ENCODE assay signal across 8 cellular contexts in the genomic region with DNA sequence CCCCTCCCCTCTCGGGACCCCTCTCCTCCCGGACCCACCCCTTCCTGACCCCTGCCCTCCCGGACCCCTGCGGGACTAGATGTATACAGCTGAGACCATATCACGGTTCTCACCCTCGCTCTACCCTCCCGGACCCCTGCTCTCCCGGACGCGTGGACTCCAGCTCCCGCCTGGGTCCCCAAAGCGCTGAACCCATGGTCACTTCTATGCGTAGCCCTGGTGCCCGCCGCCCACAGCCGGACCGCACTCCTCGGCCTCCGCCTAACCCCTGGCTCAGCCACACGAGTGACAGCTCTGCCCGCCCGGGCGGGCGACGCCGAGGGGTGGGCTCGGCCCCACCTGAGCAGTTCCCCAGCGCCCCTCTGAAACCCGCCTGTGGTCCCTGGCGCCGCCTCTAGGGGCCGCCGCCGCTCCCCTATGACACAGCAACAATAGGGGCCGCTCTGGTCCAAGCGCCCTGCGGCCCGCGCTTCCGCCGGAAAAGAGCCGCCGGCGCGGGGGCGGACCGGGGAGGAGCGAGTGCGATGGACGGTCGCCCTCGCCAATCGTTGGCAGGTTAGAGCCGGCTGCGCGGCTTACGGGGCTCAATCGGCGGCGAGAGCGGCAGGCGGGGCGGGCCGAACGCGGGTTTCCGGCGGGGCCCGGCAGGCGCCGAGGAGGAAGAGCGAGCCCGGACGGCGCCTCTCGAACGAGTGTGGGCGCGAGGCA. TPM values are rescaled to one million over a fixed set of nuclear protein-coding genes. Genes with fewer than 3 reads are reported as not detected.
DNase-seq lines count a peak whose midpoint lies in the region; ATAC-seq and TF ChIP-seq lines count a peak whose summit lies in the region.

A gene with protein sequence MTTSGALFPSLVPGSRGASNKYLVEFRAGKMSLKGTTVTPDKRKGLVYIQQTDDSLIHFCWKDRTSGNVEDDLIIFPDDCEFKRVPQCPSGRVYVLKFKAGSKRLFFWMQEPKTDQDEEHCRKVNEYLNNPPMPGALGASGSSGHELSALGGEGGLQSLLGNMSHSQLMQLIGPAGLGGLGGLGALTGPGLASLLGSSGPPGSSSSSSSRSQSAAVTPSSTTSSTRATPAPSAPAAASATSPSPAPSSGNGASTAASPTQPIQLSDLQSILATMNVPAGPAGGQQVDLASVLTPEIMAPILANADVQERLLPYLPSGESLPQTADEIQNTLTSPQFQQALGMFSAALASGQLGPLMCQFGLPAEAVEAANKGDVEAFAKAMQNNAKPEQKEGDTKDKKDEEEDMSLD (plus strand): TSS at position 657 of the 708 bp plus-strand sequence. CDS start 572 bp downstream, outside the sequence.

- H3K4me1 ChIP-seq in left lung = peaks cover 16 to 33% of the 10 kb centered on the region in 2 donors

- ATAC-seq in GM19328 (IDR thresholded peaks at IDR 0.05; ENCODE audit: unreplicated experiment) (peak; percentile 84), HG03520 (IDR thresholded peaks at IDR 0.05; ENCODE audit: unreplicated experiment) (peak; percentile 83), left lung (peak; percentile 91)

- H3K27ac ChIP-seq in C4-2B (peak within 1 kb of the TSS; percentile 95), left lung (peak within 1 kb of the TSS; percentile 96 to 98)

- peaks cover 0 to 51% of the 10 kb centered on the region in 2 donors for H3K36me3 ChIP-seq in left lung

- DNase-seq in NCI-H69 (lab: John Stamatoyannopoulos, UW) (peak; percentile 95), dedifferentiated amniotic fluid mesenchymal stem cell (ENCODE audit: extremely low spot score) (peak; percentile 94), left lung (peak; percentile 95 to 97)
- DNase-seq in activated CD4-positive, alpha-beta T cell treated with anti-CD3 and anti-CD28 coated beads, Interleukin-2, amount 50 U/mL, for 1 hour = peak; percentile 94
- DNase-seq in stimulated activated CD4-positive, alpha-beta T cell treated with anti-CD3 and anti-CD28 coated beads, Interleukin-2, amount 100 ng/mL, for 48 hours = peak; percentile 94 to 97

- no peaks in the 10 kb centered on the region for H3K9me3 ChIP-seq in left lung

- intact Hi-C loops in left lung (cut with DNase I) = loop anchor here (5.0 to 10.0 kb wide), 2 partner anchors 72 to 80 kb away; no protein-coding TSS in a partner anchor

- TF ChIP-seq CTCF in C4-2B (conservative IDR thresholded peaks at IDR 0.05) = peak; percentile 93
- peak; percentile 95 to 96 for TF ChIP-seq CTCF in left lung (IDR thresholded peaks at IDR 0.05)

- no peaks in the 10 kb centered on the region for H3K27me3 ChIP-seq in left lung

- H3K4me3 ChIP-seq in left lung = peak within 1 kb of the TSS; percentile 93 to 96

RNA-seq across cellular contexts. Expression of the gene that starts here (rescaled TPM):
- total RNA-seq in left lung = 10 to 100 TPM; 60.1 to 96.9 TPM

Comparison
In these comparisons a context has a peak if more than half of its experiments do, and no peak if none do; other contexts are left out.
1. Peak in every context shown above with its lines: DNase-seq, ATAC-seq, H3K4me3 ChIP-seq and H3K27ac ChIP-seq.